19 cellular contexts compared by ENCODE assay signal in the genomic region with DNA sequence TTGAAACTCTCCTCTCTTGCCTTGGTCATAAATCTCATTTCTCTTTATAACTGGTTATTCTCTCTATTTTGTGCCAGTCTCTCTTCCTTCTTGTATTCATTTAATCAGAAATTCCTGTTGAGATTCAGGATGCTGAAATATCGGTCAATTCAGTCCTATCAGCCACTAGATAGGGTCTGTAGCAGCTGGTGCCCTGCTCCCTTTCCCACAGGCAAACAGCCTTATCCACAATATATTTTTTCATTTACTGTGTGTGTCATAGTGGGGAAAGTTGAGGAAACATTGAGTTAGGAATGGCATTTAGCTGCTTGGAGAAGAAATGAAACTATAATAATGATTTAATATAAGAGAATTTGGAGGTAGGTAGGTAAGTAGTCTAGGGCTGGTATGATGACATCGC.
A peak's percentile ranks its signal among the peaks of the same experiment; 100 is the strongest.
DNase-seq lines count a peak whose midpoint lies in the region; ATAC-seq lines count a peak whose summit lies in the region.
"Had no signal": no experiment of that assay in that cellular context is flagged by ENCODE, and none has a peak within 500 bp of the region (broad histone marks: within the 10 kb centered on the region; RNA-seq: fewer than 3 reads in every experiment).

No MANE protein-coding gene starts in this region.

- no peaks in the 10 kb centered on the region for H3K27me3 Mint-ChIP-seq in activated naive CD4-positive, alpha-beta T cell treated with anti-CD3 and anti-CD28 coated beads for 36 hours (ENCODE audit: low read depth)
- no peaks in the 10 kb centered on the region for H3K27me3 Mint-ChIP-seq in T-cell
- no peaks in the 10 kb centered on the region for H3K27me3 Mint-ChIP-seq in effector memory CD8-positive, alpha-beta T cell
- H3K27me3 Mint-ChIP-seq in stimulated activated naive B cell treated with anti-CD40 and anti-IgM and Interleukin-4, amounts not matched to agents 10 μg/mL and 1 μg/mL and 100 μg/mL, for 72 hours, result no peaks in the 10 kb centered on the region
- H3K27me3 Mint-ChIP-seq: IgD-negative memory B cell had no signal

- H3K4me1 Mint-ChIP-seq in activated naive CD4-positive, alpha-beta T cell treated with anti-CD3 and anti-CD28 coated beads for 36 hours (ENCODE audit: low read depth), result peaks cover 72% of the 10 kb centered on the region
- peaks cover 68 to 77% (median 70%) of the 10 kb centered on the region in 3 donors for H3K4me1 Mint-ChIP-seq in T-cell
- peaks cover 33 to 50% of the 10 kb centered on the region in 2 donors for H3K4me1 Mint-ChIP-seq in effector memory CD8-positive, alpha-beta T cell (ENCODE audit: low read depth in 2 of 2)
- H3K4me1 Mint-ChIP-seq in stimulated activated naive B cell treated with anti-CD40 and anti-IgM and Interleukin-4, amounts not matched to agents 10 μg/mL and 1 μg/mL and 100 μg/mL, for 72 hours, result peaks cover 5 to 11% of the 10 kb centered on the region in 2 donors

- ATAC-seq in T-cell (replicated peaks in 1 of 4), result no peak
- no peak for ATAC-seq in effector memory CD8-positive, alpha-beta T cell (replicated peaks)
- no peak for ATAC-seq in stimulated activated naive B cell treated with anti-CD40 and anti-IgM and Interleukin-4, amounts not matched to agents 10 μg/mL and 1 μg/mL and 100 μg/mL, for 72 hours (replicated peaks)

- POLR2A ChIA-PET in T-cell (lab: Charles Lee), result interaction anchor here in 1 of 2 donors (0.6 kb wide), 2 partner anchors 28 to 378 kb away, joined by 3 to 4 read pairs; no protein-coding TSS in a partner anchor

- H3K4me3 Mint-ChIP-seq in activated naive CD4-positive, alpha-beta T cell treated with anti-CD3 and anti-CD28 coated beads for 36 hours, result no peak overlapping the region
- peak overlapping the region in 1 of 3 donors; percentile 13 for H3K4me3 Mint-ChIP-seq in T-cell
- H3K4me3 Mint-ChIP-seq in effector memory CD8-positive, alpha-beta T cell, result no peak overlapping the region
- no peak overlapping the region for H3K4me3 Mint-ChIP-seq in stimulated activated naive B cell treated with anti-CD40 and anti-IgM and Interleukin-4, amounts not matched to agents 10 μg/mL and 1 μg/mL and 100 μg/mL, for 72 hours
- H3K4me3 Mint-ChIP-seq: CD14-positive monocyte, IgD-negative memory B cell had no signal

- no peaks in the 10 kb centered on the region for H3K9me3 Mint-ChIP-seq in activated naive CD4-positive, alpha-beta T cell treated with anti-CD3 and anti-CD28 coated beads for 36 hours
- no peaks in the 10 kb centered on the region for H3K9me3 Mint-ChIP-seq in T-cell
- no peaks in the 10 kb centered on the region for H3K9me3 Mint-ChIP-seq in effector memory CD8-positive, alpha-beta T cell
- H3K9me3 Mint-ChIP-seq in stimulated activated naive B cell treated with anti-CD40 and anti-IgM and Interleukin-4, amounts not matched to agents 10 μg/mL and 1 μg/mL and 100 μg/mL, for 72 hours, result no peaks in the 10 kb centered on the region
- H3K9me3 Mint-ChIP-seq: IgD-negative memory B cell had no signal

- DNase-seq in activated naive CD4-positive, alpha-beta T cell treated with anti-CD3 and anti-CD28 coated beads for 36 hours, result no peak
- no peak for DNase-seq in activated naive CD4-positive, alpha-beta T cell treated with anti-CD3 and anti-CD28 coated beads, Interleukin-2, amount 50 U/mL, for 16 hours
- DNase-seq in T-cell (no peak), SIG-M5 treated with dmso at 0.1 percent for 504 hours (lab: John Stamatoyannopoulos, UW; ENCODE audit: unreplicated experiment) (no peak), hypothalamus (lab: John Stamatoyannopoulos, UW) (no peak), NCI-H128 (lab: John Stamatoyannopoulos, UW; ENCODE audit: unreplicated experiment) (no peak)
- no peak for DNase-seq in effector memory CD8-positive, alpha-beta T cell
- DNase-seq in stimulated activated naive B cell treated with anti-CD40 and anti-IgM and Interleukin-4, amounts not matched to agents 10 μg/mL and 1 μg/mL and 100 μg/mL, for 72 hours, result no peak
- DNase-seq: MV-4-11; NCI-H1436 treated with DMSO at 0.1 percent for 48 hours; NCI-H2081 treated with DMSO at 0.1 percent for 48 hours; NCI-H2227 treated with DMSO at 0.1 percent for 48 hours; NCI-H69; NK-92 treated with Interleukin-12 subunit alpha and Interleukin-12 subunit beta, amount 100 ng/mL, for 24 hours; OCI-M1; RPMI8226; SJCRH30 had no signal

- intact Hi-C loops in activated naive CD4-positive, alpha-beta T cell treated with anti-CD3 and anti-CD28 coated beads for 36 hours (cut with micrococcal nuclease), result loop anchor here (10.0 kb wide), 1 partner anchor 1124 kb away; a partner anchor contains a TSS

- peak overlapping the region; percentile 10 for H3K27ac Mint-ChIP-seq in activated naive CD4-positive, alpha-beta T cell treated with anti-CD3 and anti-CD28 coated beads for 36 hours
- H3K27ac Mint-ChIP-seq in T-cell, result peak overlapping the region; percentile 76
- peak overlapping the region; percentile 16 to 67 for H3K27ac Mint-ChIP-seq in effector memory CD8-positive, alpha-beta T cell
- peak overlapping the region; percentile 1 for H3K27ac Mint-ChIP-seq in stimulated activated naive B cell treated with anti-CD40 and anti-IgM and Interleukin-4, amounts not matched to agents 10 μg/mL and 1 μg/mL and 100 μg/mL, for 72 hours

- CTCF ChIA-PET in activated naive CD4-positive, alpha-beta T cell treated with anti-CD3 and anti-CD28 coated beads for 36 hours (lab: Charles Lee), result no interaction called here
- CTCF ChIA-PET in T-cell (lab: Charles Lee), result no interaction called here

- peaks cover 5% of the 10 kb centered on the region for H3K36me3 Mint-ChIP-seq in activated naive CD4-positive, alpha-beta T cell treated with anti-CD3 and anti-CD28 coated beads for 36 hours (ENCODE audit: low read depth)
- peaks cover 3% of the 10 kb centered on the region for H3K36me3 Mint-ChIP-seq in T-cell
- H3K36me3 Mint-ChIP-seq in effector memory CD8-positive, alpha-beta T cell (ENCODE audit: insufficient read depth), result peaks cover 5% of the 10 kb centered on the region
- H3K36me3 Mint-ChIP-seq in stimulated activated naive B cell treated with anti-CD40 and anti-IgM and Interleukin-4, amounts not matched to agents 10 μg/mL and 1 μg/mL and 100 μg/mL, for 72 hours, result peaks cover 8 to 11% of the 10 kb centered on the region in 2 donors

Comparison
In these comparisons a context has a peak if more than half of its experiments do, and no peak if none do; other contexts are left out.
1. H3K27ac Mint-ChIP-seq: peak in every context shown above with its lines; median percentile 76 in T-cell; 42 in effector memory CD8-positive, alpha-beta T cell; 10 in activated naive CD4-positive, alpha-beta T cell treated with anti-CD3 and anti-CD28 coated beads for 36 hours; 1 in stimulated activated naive B cell treated with anti-CD40 and anti-IgM and Interleukin-4, amounts not matched to agents 10 μg/mL and 1 μg/mL and 100 μg/mL, for 72 hours.